Comparison of ENCODE assay signal across 9 cellular contexts in the genomic region with DNA sequence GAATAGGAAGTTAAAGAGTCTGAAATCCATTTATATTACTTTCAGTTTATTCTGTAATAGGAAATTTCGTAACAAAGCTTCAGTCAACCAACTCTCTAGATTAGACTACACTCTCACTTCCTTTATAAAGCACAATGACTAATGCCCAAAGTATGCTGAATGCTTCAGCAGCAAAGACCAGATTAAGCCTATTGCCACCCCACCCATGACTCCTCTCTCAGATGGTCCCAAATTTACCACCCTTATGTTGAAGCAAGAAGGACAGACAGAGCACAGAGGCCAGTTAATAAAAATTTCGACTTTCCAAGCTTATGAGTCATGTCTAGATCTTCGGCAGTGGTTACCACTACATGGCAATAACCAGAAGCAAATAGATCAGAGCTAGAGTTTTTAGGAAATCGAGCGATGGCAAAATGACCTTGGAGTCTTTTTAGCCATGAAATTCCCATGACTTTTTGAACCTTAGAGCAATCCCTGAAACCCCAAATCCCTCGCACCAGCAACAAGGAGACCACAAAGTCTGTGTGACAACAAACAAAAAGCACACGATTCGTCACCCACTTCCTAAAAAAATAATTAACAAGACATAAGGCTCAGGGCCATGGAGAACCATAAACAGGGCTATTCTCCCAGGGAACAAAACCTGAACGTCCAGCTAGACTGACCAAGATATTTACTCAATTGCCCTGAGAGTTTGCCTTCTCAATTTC.
DNase-seq lines count a peak whose midpoint lies in the region; ATAC-seq lines count a peak whose summit lies in the region.
"Had no signal": no experiment of that assay in that cellular context is flagged by ENCODE, and none has a peak within 500 bp of the region (broad histone marks: within the 10 kb centered on the region; RNA-seq: fewer than 3 reads in every experiment).

No MANE protein-coding gene starts in this region.

- H3K79me1 ChIP-seq in mesenchymal stem cell (replicated peaks; ENCODE audit: low read length, poor library complexity, severe bottlenecking) = no peaks in the 10 kb centered on the region

- 32% methylated on average over 8 of the region's 9 CpGs for WGBS in mesenchymal stem cell

- H4K91ac ChIP-seq in mesenchymal stem cell (ENCODE audit: low read length) = no peak overlapping the region

- no peak overlapping the region for H4K8ac ChIP-seq in mesenchymal stem cell (ENCODE audit: low read length)

- H3K27ac ChIP-seq in mesenchymal stem cell (ENCODE audit: low read length, poor library complexity, severe bottlenecking) = no peak overlapping the region

- no peaks in the 10 kb centered on the region for H3K9me3 ChIP-seq in mesenchymal stem cell (ENCODE audit: control insufficient read depth, low read length)

- H3K18ac ChIP-seq in mesenchymal stem cell (ENCODE audit: low read depth in 1 of 2, low read length in 2 of 2) = peak overlapping the region; percentile 21 to 37

- no peak overlapping the region for H2BK5ac ChIP-seq in mesenchymal stem cell (ENCODE audit: low read depth, low read length, poor library complexity, severe bottlenecking)

- H3K27me3 ChIP-seq in mesenchymal stem cell (ENCODE audit: control insufficient read depth in 1 of 2, insufficient read depth in 1 of 2, low read length in 2 of 2) = no peaks in the 10 kb centered on the region

- H3K4ac ChIP-seq in mesenchymal stem cell (ENCODE audit: low read depth in 1 of 2, low read length in 2 of 2) = peak overlapping the region in 1 of 2 experiments; percentile 51

- H3K14ac ChIP-seq in mesenchymal stem cell (ENCODE audit: low read length in 2 of 2) = no peak overlapping the region

- DNase-seq in EH (ENCODE audit: low read depth) (peak; percentile 91), astrocyte of the hippocampus (ENCODE audit: low read depth, low spot score) (peak; percentile 38), mesenchymal stem cell (peak; percentile 87), DMS153 treated with DMSO at 0.1 percent for 48 hours (lab: John Stamatoyannopoulos, UW; ENCODE audit: unreplicated experiment) (no peak)
- no peak for DNase-seq in stimulated activated CD4-positive, alpha-beta T cell treated with anti-CD3 and anti-CD28 coated beads, Interleukin-4, amount 100 ng/mL, for 1 hour
- no peak for DNase-seq in activated CD4-positive, alpha-beta T cell treated with anti-CD3 and anti-CD28 coated beads for 4 hours
- DNase-seq: activated B cell treated with CpG ODN at 0.5 μM for 24 hours had no signal

- H3K4me1 ChIP-seq in mesenchymal stem cell (ENCODE audit: control insufficient read depth, insufficient read depth, low read depth, low read length) = no peaks in the 10 kb centered on the region

- no peak overlapping the region for H2BK120ac ChIP-seq in mesenchymal stem cell (ENCODE audit: low read depth, low read length)

- H3K36me3 ChIP-seq in mesenchymal stem cell (ENCODE audit: control insufficient read depth in 1 of 2, insufficient read depth in 2 of 2, low read depth in 1 of 2, low read length in 2 of 2) = no peaks in the 10 kb centered on the region

- H3K23ac ChIP-seq in mesenchymal stem cell (ENCODE audit: low read length in 2 of 2) = no peak overlapping the region

- no peak overlapping the region for H3K4me2 ChIP-seq in mesenchymal stem cell (ENCODE audit: low read length, poor library complexity, severe bottlenecking)

- peak overlapping the region; percentile 37 for H2AK5ac ChIP-seq in mesenchymal stem cell (ENCODE audit: low read length, severe bottlenecking)

- peak overlapping the region; percentile 37 for H3K9ac ChIP-seq in mesenchymal stem cell (ENCODE audit: low read length)

- no peak overlapping the region for H2AFZ ChIP-seq in mesenchymal stem cell (ENCODE audit: low read depth, low read length)

- H2BK12ac ChIP-seq in mesenchymal stem cell (ENCODE audit: low read length in 2 of 2) = no peak overlapping the region

- no peak overlapping the region for H2BK15ac ChIP-seq in mesenchymal stem cell (ENCODE audit: low read depth, poor library complexity, severe bottlenecking)

- peak overlapping the region in 1 of 2 experiments; percentile 38 for H3K4me3 ChIP-seq in mesenchymal stem cell (ENCODE audit: insufficient read depth in 1 of 2, low read depth in 1 of 2, low read length in 2 of 2)

- peak; percentile 47 for ATAC-seq in HG03520 (IDR thresholded peaks at IDR 0.05; ENCODE audit: unreplicated experiment)
- no peak for ATAC-seq in HG02571 (IDR thresholded peaks at IDR 0.05; ENCODE audit: unreplicated experiment)

Comparison
In these comparisons a context has a peak if more than half of its experiments do, and no peak if none do; other contexts are left out.
1. DNase-seq: peak in EH (single experiment), astrocyte of the hippocampus (single experiment) and mesenchymal stem cell (single experiment); none in stimulated activated CD4-positive, alpha-beta T cell treated with anti-CD3 and anti-CD28 coated beads, Interleukin-4, amount 100 ng/mL, for 1 hour (single experiment), activated CD4-positive, alpha-beta T cell treated with anti-CD3 and anti-CD28 coated beads for 4 hours (0 of 2) and DMS153 treated with DMSO at 0.1 percent for 48 hours (single experiment).